ENCODE assay signal across 15 cellular contexts in genomic region chr13:31069808-31070544, GRCh38.
"Had no signal": no experiment of that assay in that cellular context is flagged by ENCODE, and none has a peak within 500 bp of the region (broad histone marks: within the 10 kb centered on the region; RNA-seq: fewer than 3 reads in every experiment).

No MANE protein-coding gene starts in this region.

- H3K9me3 Mint-ChIP-seq: activated naive CD4-positive, alpha-beta T cell treated with anti-CD3 and anti-CD28 coated beads, Interleukin-2, amount 10 ng/mL, durations not matched to agents 7 days and 5 days; activated naive CD8-positive, alpha-beta T cell treated with anti-CD3 and anti-CD28 coated beads, Interleukin-2, amount 50 U/mL, for 24 hours; activated T-cell treated with anti-CD3 and anti-CD28 coated beads, Interleukin-2, amount 50 U/mL, for 72 hours; natural killer cell treated with Interleukin-12 subunit alpha and Interleukin-12 subunit beta and Interleukin-15 and Interleukin-18, amount 100 ng/mL, for 72 hours had no signal

- H3K4me3 Mint-ChIP-seq: activated naive CD4-positive, alpha-beta T cell treated with anti-CD3 and anti-CD28 coated beads, Interleukin-2, amount 10 ng/mL, durations not matched to agents 7 days and 5 days; activated naive CD8-positive, alpha-beta T cell treated with anti-CD3 and anti-CD28 coated beads, Interleukin-2, amount 50 U/mL, for 24 hours; activated T-cell treated with anti-CD3 and anti-CD28 coated beads, Interleukin-2, amount 50 U/mL, for 72 hours; natural killer cell treated with Interleukin-12 subunit alpha and Interleukin-12 subunit beta and Interleukin-15 and Interleukin-18, amount 100 ng/mL, for 72 hours had no signal

- H3K4me1 ChIP-seq: pancreas, upper lobe of left lung had no signal

- H3K36me3 Mint-ChIP-seq: activated naive CD4-positive, alpha-beta T cell treated with anti-CD3 and anti-CD28 coated beads, Interleukin-2, amount 10 ng/mL, durations not matched to agents 7 days and 5 days; natural killer cell treated with Interleukin-12 subunit alpha and Interleukin-12 subunit beta and Interleukin-15 and Interleukin-18, amount 100 ng/mL, for 72 hours had no signal

- DNase-seq: activated CD4-positive, alpha-beta T cell treated with anti-CD3 and anti-CD28 coated beads for 4 hours; activated CD4-positive, alpha-beta T cell treated with anti-CD3 and anti-CD28 coated beads, Interleukin-2, amount 50 U/mL, for 48 hours; activated effector memory CD4-positive, alpha-beta T cell treated with Interleukin-2 at 50 U/mL for 16 hours; activated naive CD4-positive, alpha-beta T cell treated with anti-CD3 and anti-CD28 coated beads, Interleukin-2, amount 10 ng/mL, durations not matched to agents 7 days and 5 days; activated naive CD8-positive, alpha-beta T cell treated with anti-CD3 and anti-CD28 coated beads, Interleukin-2, amount 50 U/mL, for 24 hours; activated T-cell treated with anti-CD3 and anti-CD28 coated beads, Interleukin-2, amount 50 U/mL, for 72 hours; erythroblast; foreskin fibroblast; pancreas; right cardiac atrium; stimulated activated CD4-positive, alpha-beta T cell treated with anti-CD3 and anti-CD28 coated beads, Interleukin-4, amount 100 ng/mL, for 24 hours; stimulated activated naive CD8-positive, alpha-beta T cell treated with anti-CD3 and anti-CD28 coated beads, Interleukin-15, Interleukin-2, amounts not matched to agents 100 U/mL and 50 U/mL, for 24 hours; T-helper 1 cell; upper lobe of left lung had no signal

- H3K9me3 ChIP-seq: pancreas, upper lobe of left lung had no signal

- H3K27me3 ChIP-seq: pancreas, upper lobe of left lung had no signal

- H3K36me3 ChIP-seq: pancreas, upper lobe of left lung had no signal

- H3K4me3 ChIP-seq: pancreas, upper lobe of left lung had no signal

- H3K27ac ChIP-seq: pancreas, upper lobe of left lung had no signal

- H3K4me1 Mint-ChIP-seq: activated naive CD4-positive, alpha-beta T cell treated with anti-CD3 and anti-CD28 coated beads, Interleukin-2, amount 10 ng/mL, durations not matched to agents 7 days and 5 days had no signal

- ATAC-seq: activated naive CD8-positive, alpha-beta T cell treated with anti-CD3 and anti-CD28 coated beads, Interleukin-2, amount 50 U/mL, for 24 hours; activated T-cell treated with anti-CD3 and anti-CD28 coated beads, Interleukin-2, amount 50 U/mL, for 72 hours; natural killer cell treated with Interleukin-12 subunit alpha and Interleukin-12 subunit beta and Interleukin-15 and Interleukin-18, amount 100 ng/mL, for 72 hours; pancreas; right cardiac atrium; stimulated activated naive CD8-positive, alpha-beta T cell treated with anti-CD3 and anti-CD28 coated beads, Interleukin-15, Interleukin-2, amounts not matched to agents 100 U/mL and 50 U/mL, for 24 hours had no signal

- H3K27ac Mint-ChIP-seq: activated naive CD4-positive, alpha-beta T cell treated with anti-CD3 and anti-CD28 coated beads, Interleukin-2, amount 10 ng/mL, durations not matched to agents 7 days and 5 days; activated naive CD8-positive, alpha-beta T cell treated with anti-CD3 and anti-CD28 coated beads, Interleukin-2, amount 50 U/mL, for 24 hours; activated T-cell treated with anti-CD3 and anti-CD28 coated beads, Interleukin-2, amount 50 U/mL, for 72 hours; natural killer cell treated with Interleukin-12 subunit alpha and Interleukin-12 subunit beta and Interleukin-15 and Interleukin-18, amount 100 ng/mL, for 72 hours had no signal
